ENCODE assay signal across 10 cellular contexts in the genomic region with DNA sequence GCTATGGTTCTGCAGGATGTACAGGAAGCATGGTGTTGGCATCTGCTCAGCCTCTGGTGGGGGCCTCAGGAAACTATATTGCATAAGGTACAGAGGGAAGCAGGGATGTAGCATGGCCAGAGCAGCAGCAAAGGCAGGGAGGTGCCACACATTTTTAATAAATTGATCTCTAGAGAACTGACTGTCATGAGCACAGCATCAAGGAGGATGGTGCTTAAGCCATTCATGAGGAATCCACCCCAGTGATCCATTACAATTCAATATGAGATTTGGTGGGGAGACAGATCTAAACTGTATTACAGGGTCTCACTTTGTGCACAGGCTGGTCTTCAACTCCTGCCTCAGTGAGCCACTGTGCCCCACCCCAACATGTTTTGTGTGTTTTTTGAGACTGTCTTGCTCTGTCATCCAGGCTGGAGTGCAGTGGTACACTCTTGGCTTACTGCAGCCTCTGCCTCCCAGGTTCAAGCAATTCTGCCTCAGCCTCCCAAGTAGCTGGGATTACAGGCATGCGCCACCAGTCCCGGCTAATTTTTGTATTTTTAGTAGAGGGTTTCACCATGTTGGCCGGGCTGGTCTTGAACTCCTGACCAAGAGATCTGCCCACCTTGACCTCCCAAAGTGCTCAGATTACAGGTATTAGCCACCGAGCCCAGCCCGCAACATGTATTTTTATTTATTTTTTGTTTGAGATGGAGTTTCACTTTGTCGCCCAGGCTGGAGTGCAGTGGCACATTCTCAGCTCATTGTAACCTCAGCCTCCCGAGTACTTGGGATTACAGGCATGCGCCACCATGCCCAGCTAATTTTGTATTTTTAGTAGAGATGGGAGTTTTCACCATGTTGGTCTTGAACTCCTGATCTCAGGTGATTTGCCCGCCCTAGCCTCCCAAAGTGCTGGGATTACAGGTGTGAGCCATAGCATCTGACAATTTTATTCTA. TPM values are rescaled to one million over a fixed set of nuclear protein-coding genes. Genes with fewer than 3 reads are reported as not detected.
DNase-seq lines count a peak whose midpoint lies in the region; ATAC-seq and TF ChIP-seq lines count a peak whose summit lies in the region.
"Had no signal": no experiment of that assay in that cellular context is flagged by ENCODE, and none has a peak within 500 bp of the region (broad histone marks: within the 10 kb centered on the region; RNA-seq: fewer than 3 reads in every experiment).

No MANE protein-coding gene starts in this region.

- intact Hi-C loops in colonic mucosa (cut with DNase I): loop anchor here (5.0 kb wide), 1 partner anchor 44 kb away; no protein-coding TSS in a partner anchor

- H3K4me1 ChIP-seq in BE2C: no peaks in the 10 kb centered on the region
- peaks cover 9% of the 10 kb centered on the region for H3K4me1 ChIP-seq in HUES64 (ENCODE audit: insufficient read depth, low read length)
- peaks cover 35% of the 10 kb centered on the region for H3K4me1 ChIP-seq in muscle layer of colon (ENCODE audit: insufficient read depth, low read length)
- H3K4me1 ChIP-seq in colonic mucosa: peaks cover 18% of the 10 kb centered on the region

- peaks cover 54% of the 10 kb centered on the region for H3K4me1 Mint-ChIP-seq in brain

- no peak for DNase-seq in BE2C
- no peak for DNase-seq in NCI-H524 (lab: John Stamatoyannopoulos, UW)
- no peak for DNase-seq in colonic mucosa
- no peak for DNase-seq in NCI-H510A (lab: John Stamatoyannopoulos, UW)
- DNase-seq: NCI-H1694; stimulated activated CD4-positive, alpha-beta T cell treated with anti-CD3 and anti-CD28 coated beads, Interleukin-4, amount 100 ng/mL, for 4 hours had no signal

- peak overlapping the region; percentile 97 for H3K27ac ChIP-seq in HUES64 (ENCODE audit: low read depth, low read length)
- peak overlapping the region; percentile 12 for H3K27ac ChIP-seq in muscle layer of colon (ENCODE audit: low read depth, low read length)
- no peak overlapping the region for H3K27ac ChIP-seq in colonic mucosa

- H3K27me3 Mint-ChIP-seq in brain: peaks cover 14% of the 10 kb centered on the region

- peaks cover 67% of the 10 kb centered on the region for H3K36me3 Mint-ChIP-seq in brain

- peaks cover 0 to 7% (median 4%) of the 10 kb centered on the region in 5 experiments for H3K9me3 Mint-ChIP-seq in brain

- H3K4me3 ChIP-seq in BE2C (ENCODE audit: low read depth, low read length) (peak overlapping the region; percentile 100), HUES64 (ENCODE audit: low read length) (peak overlapping the region; percentile 98), muscle layer of colon (ENCODE audit: low read depth in 1 of 2, low read length in 2 of 2) (no peak overlapping the region), colonic mucosa (no peak overlapping the region)

- H3K27me3 ChIP-seq in BE2C (no peaks in the 10 kb centered on the region), HUES64 (ENCODE audit: insufficient read depth, low read length) (no peaks in the 10 kb centered on the region), muscle layer of colon (ENCODE audit: control insufficient read depth in 1 of 2, insufficient read depth in 2 of 2, low read length in 2 of 2) (no peaks in the 10 kb centered on the region), colonic mucosa (no peaks in the 10 kb centered on the region)

- TF ChIP-seq CTCF in BE2C (IDR thresholded peaks at IDR 0.05; ENCODE audit: low read depth, low read length): no peak
- no peak for TF ChIP-seq CTCF in brain (conservative IDR thresholded peaks at IDR 0.05)
- TF ChIP-seq CTCF in colonic mucosa (IDR thresholded peaks at IDR 0.05): no peak

- 93% methylated on average over 9 of the region's 9 CpGs for WGBS in HUES64

- peak overlapping the region; percentile 95 to 98 (median 98) for H3K4me3 Mint-ChIP-seq in brain

- ATAC-seq in GM19467 (IDR thresholded peaks at IDR 0.05; ENCODE audit: unreplicated experiment): no peak

- H3K27ac Mint-ChIP-seq in brain: peak overlapping the region; percentile 85 to 100 (median 100)

- H3K9me3 ChIP-seq in BE2C (no peaks in the 10 kb centered on the region), HUES64 (ENCODE audit: insufficient read depth, low read depth, low read length) (no peaks in the 10 kb centered on the region), muscle layer of colon (ENCODE audit: low read length) (no peaks in the 10 kb centered on the region), colonic mucosa (no peaks in the 10 kb centered on the region)

- peak overlapping the region; percentile 99 for H3K9ac ChIP-seq in HUES64 (ENCODE audit: low read depth, low read length)
- no peak overlapping the region for H3K9ac ChIP-seq in muscle layer of colon (ENCODE audit: low read length)
- H3K9ac ChIP-seq in colonic mucosa (ENCODE audit: low read depth in 2 of 2, low read length in 2 of 2): peak overlapping the region in 1 of 2 donors; percentile 99

- H3K36me3 ChIP-seq in BE2C: peaks cover 48% of the 10 kb centered on the region
- peaks cover 55% of the 10 kb centered on the region for H3K36me3 ChIP-seq in HUES64 (ENCODE audit: insufficient read depth, low read length)
- peaks cover 40% of the 10 kb centered on the region for H3K36me3 ChIP-seq in muscle layer of colon (ENCODE audit: insufficient read depth, low read length)
- peaks cover 10% of the 10 kb centered on the region for H3K36me3 ChIP-seq in colonic mucosa

RNA-seq across cellular contexts. Expression of gene HSPA1B, which starts 10.3 kb away (rescaled TPM):
- polyA plus RNA-seq in BE2C (2012; ENCODE audit: insufficient read depth, insufficient read length, low read depth): 120 TPM
- 31.2 TPM for polyA plus RNA-seq in HUES64 (2013, experiment 1 of 2)
- polyA plus RNA-seq in HUES64 (2013, experiment 2 of 2): 31.6 TPM
- polyA plus RNA-seq in brain (ENCODE audit: insufficient read depth, low read depth, low replicate concordance): 248 TPM
- 100 to 1,000 TPM; 278 to 543 TPM for total RNA-seq in colonic mucosa

RNA-seq across cellular contexts. Expression of gene HSPA1A, which starts 22.5 kb away (rescaled TPM):
- polyA plus RNA-seq in BE2C (2012; ENCODE audit: insufficient read depth, insufficient read length, low read depth): 66.4 TPM
- 27.0 TPM for polyA plus RNA-seq in HUES64 (2013, experiment 1 of 2)
- 29.7 TPM for polyA plus RNA-seq in HUES64 (2013, experiment 2 of 2)
- polyA plus RNA-seq in brain (ENCODE audit: insufficient read depth, low read depth, low replicate concordance): 286 TPM
- total RNA-seq in colonic mucosa: 100 to 1,000 TPM; 248 to 397 TPM

RNA-seq across cellular contexts. Expression of gene HSPA1L, which starts 22.8 kb away (rescaled TPM):
- 1.3 TPM for polyA plus RNA-seq in BE2C (2012; ENCODE audit: insufficient read depth, insufficient read length, low read depth)
- polyA plus RNA-seq in HUES64 (2013, experiment 1 of 2): 1.1 TPM
- polyA plus RNA-seq in HUES64 (2013, experiment 2 of 2): 0.95 TPM
- 7.6 TPM for polyA plus RNA-seq in brain (ENCODE audit: insufficient read depth, low read depth, low replicate concordance)
- total RNA-seq in colonic mucosa: 1 to 10 TPM in 1 of 2 donors, under 1 TPM in 1; 0.98 to 1.4 TPM

RNA-seq across cellular contexts. Expression of gene NEU1, which starts 24.7 kb away (rescaled TPM):
- 87.4 TPM for polyA plus RNA-seq in BE2C (2012; ENCODE audit: insufficient read depth, insufficient read length, low read depth)
- 37.2 TPM for polyA plus RNA-seq in HUES64 (2013, experiment 1 of 2)
- 35.9 TPM for polyA plus RNA-seq in HUES64 (2013, experiment 2 of 2)
- 59.5 TPM for polyA plus RNA-seq in brain (ENCODE audit: insufficient read depth, low read depth, low replicate concordance)
- total RNA-seq in colonic mucosa: 10 to 100 TPM; 33.8 to 47.4 TPM

RNA-seq across cellular contexts. Expression of gene LSM2, which starts 31.1 kb away (rescaled TPM):
- polyA plus RNA-seq in BE2C (2012; ENCODE audit: insufficient read depth, insufficient read length, low read depth): 100 TPM
- 110 TPM for polyA plus RNA-seq in HUES64 (2013, experiment 1 of 2)
- polyA plus RNA-seq in HUES64 (2013, experiment 2 of 2): 114 TPM
- 166 TPM for polyA plus RNA-seq in brain (ENCODE audit: insufficient read depth, low read depth, low replicate concordance)
- total RNA-seq in colonic mucosa: 10 to 100 TPM; 37.6 to 61.3 TPM

Comparison
In these comparisons a context has a peak if more than half of its experiments do, and no peak if none do; other contexts are left out.
1. H3K4me3 ChIP-seq: peak in BE2C (single experiment) and HUES64 (single experiment); none in muscle layer of colon (0 of 2) and colonic mucosa (single experiment).